ENCODE assay signal across 12 cellular contexts in the genomic region with DNA sequence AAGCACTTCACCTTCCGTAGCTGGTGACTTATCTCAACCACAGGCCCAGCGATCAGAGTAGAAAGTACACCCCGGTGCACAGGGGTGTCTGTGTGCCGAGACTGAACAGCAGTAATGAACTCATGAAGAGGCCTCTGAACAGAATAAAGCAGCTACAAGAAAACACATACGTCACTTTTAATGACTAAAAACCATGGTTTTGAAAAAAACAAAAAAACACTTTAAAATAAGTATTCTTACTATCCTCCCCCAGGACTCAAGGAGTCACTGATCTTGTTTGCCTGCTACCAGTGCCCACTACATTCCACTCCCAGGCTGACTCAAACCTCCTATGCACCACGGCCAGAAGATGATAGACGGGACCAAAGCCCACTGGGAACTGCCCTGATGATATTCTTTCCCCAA. TPM values are rescaled to one million over a fixed set of nuclear protein-coding genes. Genes with fewer than 3 reads are reported as not detected.
A peak's percentile ranks its signal among the peaks of the same experiment; 100 is the strongest.
DNase-seq lines count a peak whose midpoint lies in the region; ATAC-seq and TF ChIP-seq lines count a peak whose summit lies in the region.
"Had no signal": no experiment of that assay in that cellular context is flagged by ENCODE, and none has a peak within 500 bp of the region (broad histone marks: within the 10 kb centered on the region; RNA-seq: fewer than 3 reads in every experiment).

No MANE protein-coding gene starts in this region.

- intact Hi-C loops in PC-3 (cut with micrococcal nuclease): no loop called here
- intact Hi-C loops in Right ventricle myocardium inferior (cut with DNase I): no loop called here

- no peak overlapping the region for H2AFZ ChIP-seq in PC-3 (ENCODE audit: low read length)

- H3K27ac ChIP-seq in PC-3 (ENCODE audit: low read length): 0 out of 2 replicates have a peak overlapping the region, but pooled peaks have one; percentile 3

- no peaks in the 10 kb centered on the region for H3K27me3 ChIP-seq in PC-3 (ENCODE audit: low read length)
- no peaks in the 10 kb centered on the region for H3K27me3 ChIP-seq in skeletal muscle satellite cell (ENCODE audit: control insufficient read depth, insufficient read depth, low read length)

- no TSS peak for BruUV-seq in PC-3 (replicated peaks; lab: Mats Ljungman, UMichigan)

- CTCF ChIA-PET in PC-3 (lab: Charles Lee): no interaction called here

- no peak for DNase-seq in activated CD4-positive, CD25-positive, alpha-beta regulatory T cell (lab: John Stamatoyannopoulos, UW)
- DNase-seq in PC-3 (peak; percentile 57), epithelial cell of esophagus (ENCODE audit: low read depth) (peak; percentile 21), SIG-M5 (lab: John Stamatoyannopoulos, UW) (no peak), Right ventricle myocardium inferior (ENCODE audit: missing footprints) (no peak)
- DNase-seq: GF-D8, left cardiac atrium, NCI-H1417 treated with DMSO at 0.1 percent for 48 hours had no signal

- H3K4me3 ChIP-seq in PC-3 (ENCODE audit: low read length): no peak overlapping the region
- no peak overlapping the region for H3K4me3 ChIP-seq in epithelial cell of esophagus (ENCODE audit: low read length)
- peak overlapping the region; percentile 5 for H3K4me3 ChIP-seq in skeletal muscle satellite cell (ENCODE audit: low read length)

- ATAC-seq in activated CD4-positive, CD25-positive, alpha-beta regulatory T cell treated with anti-CD3 and anti-CD28 coated beads, Interleukin-2, amount 50 U/mL, for 24 hours: peak; percentile 83 to 90
- ATAC-seq in PC-3 (peak; percentile 44), Right ventricle myocardium inferior (no peak), HG03097 (IDR thresholded peaks at IDR 0.05; ENCODE audit: low FRiP score, unreplicated experiment) (no peak)
- ATAC-seq: esophagus mucosa had no signal

- H3K79me2 ChIP-seq in PC-3 (ENCODE audit: low read length): peaks cover 20% of the 10 kb centered on the region

- H3K4me1 ChIP-seq in PC-3 (ENCODE audit: insufficient read depth, low read length) (peaks cover 46% of the 10 kb centered on the region), skeletal muscle satellite cell (ENCODE audit: control insufficient read depth, insufficient read depth, low read length) (peaks cover 39% of the 10 kb centered on the region)

- POLR2A ChIA-PET in PC-3 (lab: Charles Lee; ENCODE audit: unreplicated experiment): no interaction called here

- H3K9me3 ChIP-seq in PC-3 (ENCODE audit: low read length) (no peaks in the 10 kb centered on the region), skeletal muscle satellite cell (replicated peaks; ENCODE audit: low read length) (no peaks in the 10 kb centered on the region)

- H3K36me3 ChIP-seq in PC-3 (ENCODE audit: low read depth, low read length) (peaks cover 40% of the 10 kb centered on the region; the same call in 1 of the 2 replicates), skeletal muscle satellite cell (ENCODE audit: insufficient read depth, low read length) (peaks cover 25% of the 10 kb centered on the region)

- H4K20me1 ChIP-seq in PC-3 (ENCODE audit: low read length): peaks cover 9% of the 10 kb centered on the region

- H3F3A ChIP-seq in PC-3 (ENCODE audit: low read length, unreplicated experiment): peaks cover 8% of the 10 kb centered on the region

- TF ChIP-seq CTCF in PC-3 (conservative IDR thresholded peaks at IDR 0.05; ENCODE audit: low read depth, low read length) (no peak), epithelial cell of esophagus (IDR thresholded peaks at IDR 0.05; ENCODE audit: insufficient read depth, low read depth, low read length, missing control alignments) (no peak)

- H3K9ac ChIP-seq in PC-3 (ENCODE audit: low read length) (no peak overlapping the region), skeletal muscle satellite cell (ENCODE audit: low read depth, low read length) (peak overlapping the region; percentile 67)

- H3K4me2 ChIP-seq in PC-3 (ENCODE audit: low read length) (0 out of 2 replicates have a peak overlapping the region, but pooled peaks have one; percentile 33), skeletal muscle satellite cell (ENCODE audit: low read length) (peak overlapping the region; percentile 35)

- no peaks in the 10 kb centered on the region for H3K9me2 ChIP-seq in PC-3 (replicated peaks; ENCODE audit: low read length)

RNA-seq across cellular contexts. Expression of gene NCAPG2, which starts 53.8 kb away (rescaled TPM):
- 49.2 and 50.2 TPM in 2 replicates for total RNA-seq in PC-3 (2014; rRNA removed)
- 16.7 and 20.1 TPM in 2 replicates for total RNA-seq in skeletal muscle satellite cell (2012; rRNA removed)
- 6.4 TPM for total RNA-seq in Right ventricle myocardium inferior

Comparison
In these comparisons a context has a peak if more than half of its experiments do, and no peak if none do; other contexts are left out.
1. ATAC-seq: peak in activated CD4-positive, CD25-positive, alpha-beta regulatory T cell treated with anti-CD3 and anti-CD28 coated beads, Interleukin-2, amount 50 U/mL, for 24 hours (2 of 2) and PC-3 (single experiment); none in Right ventricle myocardium inferior (single experiment) and HG03097 (single experiment).
2. DNase-seq: peak in PC-3 (single experiment) and epithelial cell of esophagus (single experiment); none in activated CD4-positive, CD25-positive, alpha-beta regulatory T cell (0 of 4), SIG-M5 (single experiment) and Right ventricle myocardium inferior (single experiment).